In genomic region chr6:2839982-2840793, GRCh38 we compare ENCODE assay signal across 8 cellular contexts. TPM values are rescaled to one million over a fixed set of nuclear protein-coding genes. Genes with fewer than 3 reads are reported as not detected.
A peak's percentile ranks its signal among the peaks of the same experiment; 100 is the strongest.
DNase-seq lines count a peak whose midpoint lies in the region; ATAC-seq and TF ChIP-seq lines count a peak whose summit lies in the region.

No MANE protein-coding gene starts in this region.

- H3K4me1 Mint-ChIP-seq in activated T-cell treated with anti-CD3 and anti-CD28 coated beads, Interleukin-2, amount 50 U/mL, for 72 hours (ENCODE audit: low read depth): peaks cover 66% of the 10 kb centered on the region
- peaks cover 29% of the 10 kb centered on the region for H3K4me1 Mint-ChIP-seq in type B pancreatic cell (ENCODE audit: unreplicated experiment)

- TF ChIP-seq CTCF in breast epithelium (IDR thresholded peaks at IDR 0.05) (no peak), lung (IDR thresholded peaks at IDR 0.05; ENCODE audit: control extremely low read depth, extremely low read depth) (no peak), type B pancreatic cell (conservative IDR thresholded peaks at IDR 0.05) (no peak)

- H3K4me1 ChIP-seq in breast epithelium (peaks cover 12 to 28% of the 10 kb centered on the region in 2 donors), lung (ENCODE audit: control insufficient read depth in 2 of 2, insufficient read depth in 2 of 2, low read length in 2 of 2) (peaks cover 14 to 21% of the 10 kb centered on the region in 2 donors)

- H3K27me3 ChIP-seq in breast epithelium (no peaks in the 10 kb centered on the region), lung (ENCODE audit: control insufficient read depth, insufficient read depth) (no peaks in the 10 kb centered on the region)

- H3K9me3 ChIP-seq in breast epithelium: no peaks in the 10 kb centered on the region
- no peaks in the 10 kb centered on the region for H3K9me3 ChIP-seq in lung (ENCODE audit: control insufficient read depth in 2 of 2, insufficient read depth in 1 of 2, low read length in 1 of 2)

- peaks cover 24 to 39% of the 10 kb centered on the region in 2 donors for H3K36me3 Mint-ChIP-seq in activated T-cell treated with anti-CD3 and anti-CD28 coated beads, Interleukin-2, amount 50 U/mL, for 72 hours (ENCODE audit: insufficient read depth in 2 of 2)
- H3K36me3 Mint-ChIP-seq in type B pancreatic cell: peaks cover 6% of the 10 kb centered on the region

- DNase-seq in activated T-cell treated with anti-CD3 and anti-CD28 coated beads, Interleukin-2, amount 50 U/mL, for 72 hours: no peak
- DNase-seq in activated T-cell treated with anti-CD3 and anti-CD28 coated beads for 4 hours: no peak
- DNase-seq in breast epithelium (ENCODE audit: low spot score in 2 of 2): no peak
- no peak for DNase-seq in lung (ENCODE audit: low spot score)
- no peak for DNase-seq in type B pancreatic cell (ENCODE audit: extremely low spot score, unreplicated experiment)
- no peak for DNase-seq in NCI-H187 treated with DMSO at 0.1 percent for 48 hours (lab: John Stamatoyannopoulos, UW)
- DNase-seq in GDM1 (lab: John Stamatoyannopoulos, UW): no peak
- no peak for DNase-seq in DMS153 treated with DMSO at 0.1 percent for 48 hours (lab: John Stamatoyannopoulos, UW; ENCODE audit: unreplicated experiment)

- H3K4me3 ChIP-seq in breast epithelium: peak overlapping the region; percentile 52 to 91 (median 72)
- peak overlapping the region; percentile 64 for H3K4me3 ChIP-seq in lung

- no peak for ATAC-seq in activated T-cell treated with anti-CD3 and anti-CD28 coated beads, Interleukin-2, amount 50 U/mL, for 72 hours (replicated peaks in 1 of 2)
- no peak for ATAC-seq in lung (ENCODE audit: insufficient read depth, low FRiP score)

- H3K27ac ChIP-seq in breast epithelium (peak overlapping the region; percentile 98 to 100), lung (ENCODE audit: low read depth in 1 of 2, low read length in 1 of 2) (peak overlapping the region; percentile 93 to 95)

- H3K27me3 Mint-ChIP-seq in activated T-cell treated with anti-CD3 and anti-CD28 coated beads, Interleukin-2, amount 50 U/mL, for 72 hours (ENCODE audit: low read depth): no peaks in the 10 kb centered on the region
- H3K27me3 Mint-ChIP-seq in type B pancreatic cell: no peaks in the 10 kb centered on the region

- H3K9me3 Mint-ChIP-seq in activated T-cell treated with anti-CD3 and anti-CD28 coated beads, Interleukin-2, amount 50 U/mL, for 72 hours: no peaks in the 10 kb centered on the region
- no peaks in the 10 kb centered on the region for H3K9me3 Mint-ChIP-seq in type B pancreatic cell

- H3K36me3 ChIP-seq in breast epithelium (no peaks in the 10 kb centered on the region), lung (ENCODE audit: control insufficient read depth in 2 of 2, insufficient read depth in 2 of 2, low read length in 2 of 2) (peaks cover 6 to 10% of the 10 kb centered on the region in 2 donors)

- 17 to 38% methylated on average over 12 of the region's 12 CpGs for WGBS in lung, 2 donors

- intact Hi-C loops in breast epithelium (cut with DNase I; ENCODE audit: low total_unique reads): loop anchor here (10.0 kb wide), 1 partner anchor 95 kb away; no protein-coding TSS in a partner anchor

- TF ChIP-seq POLR2A in breast epithelium (IDR thresholded peaks at IDR 0.05): no peak

- peak overlapping the region; percentile 66 for H3K27ac Mint-ChIP-seq in activated T-cell treated with anti-CD3 and anti-CD28 coated beads, Interleukin-2, amount 50 U/mL, for 72 hours
- H3K27ac Mint-ChIP-seq in type B pancreatic cell: peak overlapping the region; percentile 99

- peak overlapping the region; percentile 91 to 94 for H3K4me3 Mint-ChIP-seq in activated T-cell treated with anti-CD3 and anti-CD28 coated beads, Interleukin-2, amount 50 U/mL, for 72 hours
- peak overlapping the region; percentile 95 for H3K4me3 Mint-ChIP-seq in type B pancreatic cell

RNA-seq across cellular contexts. Expression of gene SERPINB1, which starts 1.5 kb away (rescaled TPM):
- total RNA-seq in activated T-cell treated with anti-CD3 and anti-CD28 coated beads, Interleukin-2, amount 50 U/mL, for 72 hours: 100 to 1,000 TPM; 131 to 203 TPM
- total RNA-seq in breast epithelium (10 to 100 TPM; 35.1 to 53.6 (median 51.8) TPM), lung (100 to 1,000 TPM in 1 of 2 donors, 10 to 100 TPM in 1; 58.0 to 106 TPM), type B pancreatic cell (ENCODE audit: low replicate concordance) (31.2 and 52.0 TPM in 2 replicates)
- polyA plus RNA-seq in lung: 100 to 1,000 TPM in 1 of 2 donors, 10 to 100 TPM in 1; 85.1 to 242 TPM
